ENCODE assay signal across 1 cellular context in the genomic region with DNA sequence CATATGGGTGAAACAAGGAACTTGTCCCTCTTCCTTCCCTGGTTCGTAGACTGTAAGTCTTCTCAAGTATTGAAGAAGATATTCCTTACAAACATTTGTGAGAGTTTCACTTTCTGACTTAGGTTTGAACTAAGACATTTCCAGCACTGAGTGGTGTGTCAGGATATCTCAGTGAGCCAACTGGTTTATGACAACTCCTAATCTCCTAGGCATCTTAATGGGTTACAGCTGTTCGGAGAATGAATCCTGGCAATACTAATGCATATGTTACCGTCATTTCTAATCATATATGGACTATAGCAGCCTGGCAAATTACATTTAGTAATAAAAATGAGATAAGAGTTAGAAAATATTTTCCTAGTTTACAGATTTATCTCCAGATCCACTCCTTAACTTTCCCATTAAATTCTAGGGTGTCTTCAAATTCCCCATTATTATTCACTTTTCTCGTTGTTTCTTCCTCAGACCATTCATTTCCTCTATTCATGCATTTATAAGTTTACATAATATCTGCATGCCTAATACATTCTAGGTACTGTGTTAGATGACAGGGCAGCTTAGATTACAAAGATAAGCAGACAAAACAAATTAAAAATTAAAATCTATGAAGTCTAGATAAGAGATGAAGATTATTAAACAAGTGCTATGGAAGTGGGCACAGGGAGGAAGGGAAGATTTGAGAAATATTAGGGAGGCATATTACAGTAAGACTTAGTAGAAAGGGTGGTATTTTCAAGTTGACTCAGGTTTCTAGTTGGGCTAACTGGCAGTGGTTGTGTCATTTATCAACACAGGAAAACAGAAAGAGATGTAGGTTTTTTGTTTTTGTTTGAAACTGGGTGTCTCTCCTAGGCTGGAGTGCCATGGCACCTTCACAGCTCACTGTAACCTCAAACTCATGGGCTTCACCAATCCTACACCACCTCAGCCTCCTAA.
A peak's percentile ranks its signal among the peaks of the same experiment; 100 is the strongest.
TF ChIP-seq lines count a peak whose summit lies in the region.

No MANE protein-coding gene starts in this region.

TF ChIP-seq in SK-N-SH, 30 proteins besides CTCF, POLR2A, EP300 and RAD21:
- TF ChIP-seq, protein P1, sequence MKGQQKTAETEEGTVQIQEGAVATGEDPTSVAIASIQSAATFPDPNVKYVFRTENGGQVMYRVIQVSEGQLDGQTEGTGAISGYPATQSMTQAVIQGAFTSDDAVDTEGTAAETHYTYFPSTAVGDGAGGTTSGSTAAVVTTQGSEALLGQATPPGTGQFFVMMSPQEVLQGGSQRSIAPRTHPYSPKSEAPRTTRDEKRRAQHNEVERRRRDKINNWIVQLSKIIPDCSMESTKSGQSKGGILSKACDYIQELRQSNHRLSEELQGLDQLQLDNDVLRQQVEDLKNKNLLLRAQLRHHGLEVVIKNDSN (IDR thresholded peaks at IDR 0.05; ENCODE audit: borderline replicate concordance, low read depth): 0 out of 2 replicates have a peak, but pooled peaks have one; percentile 10
- peak; percentile 80; the same call in 1 of the 2 replicates for TF ChIP-seq TEAD4 (IDR thresholded peaks at IDR 0.05; ENCODE audit: borderline replicate concordance, insufficient read depth)
- peak; percentile 94 for TF ChIP-seq RCOR1 (IDR thresholded peaks at IDR 0.05; ENCODE audit: low read length)
- no peak for TF ChIP-seq FOXM1 (IDR thresholded peaks at IDR 0.05; ENCODE audit: low read depth)
- no peak for TF ChIP-seq EZH2phosphoT487 (IDR thresholded peaks at IDR 0.05; ENCODE audit: borderline replicate concordance, low read depth)
- TF ChIP-seq, protein P2, sequence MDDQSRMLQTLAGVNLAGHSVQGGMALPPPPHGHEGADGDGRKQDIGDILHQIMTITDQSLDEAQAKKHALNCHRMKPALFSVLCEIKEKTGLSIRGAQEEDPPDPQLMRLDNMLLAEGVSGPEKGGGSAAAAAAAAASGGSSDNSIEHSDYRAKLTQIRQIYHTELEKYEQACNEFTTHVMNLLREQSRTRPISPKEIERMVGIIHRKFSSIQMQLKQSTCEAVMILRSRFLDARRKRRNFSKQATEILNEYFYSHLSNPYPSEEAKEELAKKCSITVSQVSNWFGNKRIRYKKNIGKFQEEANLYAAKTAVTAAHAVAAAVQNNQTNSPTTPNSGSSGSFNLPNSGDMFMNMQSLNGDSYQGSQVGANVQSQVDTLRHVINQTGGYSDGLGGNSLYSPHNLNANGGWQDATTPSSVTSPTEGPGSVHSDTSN (IDR thresholded peaks at IDR 0.05): peak; percentile 87
- peak; percentile 88 for TF ChIP-seq POLR2AphosphoS5 (IDR thresholded peaks at IDR 0.05; ENCODE audit: low read depth, low read length)
- peak; percentile 98 for TF ChIP-seq GATA2 (CRISPR knock-in tag; IDR thresholded peaks at IDR 0.05)
- no peak for TF ChIP-seq YY1 (IDR thresholded peaks at IDR 0.05; ENCODE audit: low read depth)
- peak; percentile 89 for TF ChIP-seq CHD2 (IDR thresholded peaks at IDR 0.05; ENCODE audit: low read length, partially characterized antibody)
- peak; percentile 51; the same call in 1 of the 2 replicates for TF ChIP-seq JUND (IDR thresholded peaks at IDR 0.05)
- TF ChIP-seq FOSL2 (IDR thresholded peaks at IDR 0.05; ENCODE audit: borderline replicate concordance, low read depth): 0 out of 2 replicates have a peak, but pooled peaks have one; percentile 39
- peak; percentile 99 for TF ChIP-seq TCF12 (IDR thresholded peaks at IDR 0.05)
- peak; percentile 77 for TF ChIP-seq NFIC (IDR thresholded peaks at IDR 0.05; ENCODE audit: borderline replicate concordance)
- TF ChIP-seq SIN3A (IDR thresholded peaks at IDR 0.05; ENCODE audit: borderline replicate concordance, low read depth, low read length): 0 out of 2 replicates have a peak, but pooled peaks have one; percentile 57
- TF ChIP-seq, protein P3, sequence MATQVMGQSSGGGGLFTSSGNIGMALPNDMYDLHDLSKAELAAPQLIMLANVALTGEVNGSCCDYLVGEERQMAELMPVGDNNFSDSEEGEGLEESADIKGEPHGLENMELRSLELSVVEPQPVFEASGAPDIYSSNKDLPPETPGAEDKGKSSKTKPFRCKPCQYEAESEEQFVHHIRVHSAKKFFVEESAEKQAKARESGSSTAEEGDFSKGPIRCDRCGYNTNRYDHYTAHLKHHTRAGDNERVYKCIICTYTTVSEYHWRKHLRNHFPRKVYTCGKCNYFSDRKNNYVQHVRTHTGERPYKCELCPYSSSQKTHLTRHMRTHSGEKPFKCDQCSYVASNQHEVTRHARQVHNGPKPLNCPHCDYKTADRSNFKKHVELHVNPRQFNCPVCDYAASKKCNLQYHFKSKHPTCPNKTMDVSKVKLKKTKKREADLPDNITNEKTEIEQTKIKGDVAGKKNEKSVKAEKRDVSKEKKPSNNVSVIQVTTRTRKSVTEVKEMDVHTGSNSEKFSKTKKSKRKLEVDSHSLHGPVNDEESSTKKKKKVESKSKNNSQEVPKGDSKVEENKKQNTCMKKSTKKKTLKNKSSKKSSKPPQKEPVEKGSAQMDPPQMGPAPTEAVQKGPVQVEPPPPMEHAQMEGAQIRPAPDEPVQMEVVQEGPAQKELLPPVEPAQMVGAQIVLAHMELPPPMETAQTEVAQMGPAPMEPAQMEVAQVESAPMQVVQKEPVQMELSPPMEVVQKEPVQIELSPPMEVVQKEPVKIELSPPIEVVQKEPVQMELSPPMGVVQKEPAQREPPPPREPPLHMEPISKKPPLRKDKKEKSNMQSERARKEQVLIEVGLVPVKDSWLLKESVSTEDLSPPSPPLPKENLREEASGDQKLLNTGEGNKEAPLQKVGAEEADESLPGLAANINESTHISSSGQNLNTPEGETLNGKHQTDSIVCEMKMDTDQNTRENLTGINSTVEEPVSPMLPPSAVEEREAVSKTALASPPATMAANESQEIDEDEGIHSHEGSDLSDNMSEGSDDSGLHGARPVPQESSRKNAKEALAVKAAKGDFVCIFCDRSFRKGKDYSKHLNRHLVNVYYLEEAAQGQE (IDR thresholded peaks at IDR 0.05; ENCODE audit: low read depth, low read length): no peak
